34 cellular contexts compared by ENCODE assay signal in the genomic region with DNA sequence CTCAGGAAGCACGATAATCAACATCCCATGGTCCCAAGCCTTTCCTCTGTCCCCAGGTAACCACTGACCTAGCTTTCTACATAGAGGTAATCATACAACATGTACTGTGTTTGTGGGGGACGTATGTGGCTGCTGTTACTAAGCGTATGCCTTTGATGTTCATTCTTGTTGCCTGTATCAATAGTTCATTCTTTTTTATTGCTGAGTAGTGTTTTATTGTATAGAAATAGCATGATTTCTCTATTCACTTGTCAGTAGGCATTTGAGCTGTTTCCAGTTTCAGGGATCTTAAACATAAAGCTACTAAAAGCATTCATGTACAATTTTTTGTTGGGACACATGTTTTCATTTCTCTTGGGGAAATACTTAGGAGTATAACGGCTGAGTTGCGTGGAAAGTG.
A peak's percentile ranks its signal among the peaks of the same experiment; 100 is the strongest.
DNase-seq lines count a peak whose midpoint lies in the region; ATAC-seq, FAIRE-seq and TF ChIP-seq lines count a peak whose summit lies in the region.
"Had no signal": no experiment of that assay in that cellular context is flagged by ENCODE, and none has a peak within 500 bp of the region (broad histone marks: within the 10 kb centered on the region; RNA-seq: fewer than 3 reads in every experiment).

No MANE protein-coding gene starts in this region.

- H4K5ac ChIP-seq in IMR-90 (ENCODE audit: low read depth, low read length), result no peak overlapping the region

- no peak overlapping the region for H3K27ac ChIP-seq in HepG2 (ENCODE audit: extremely low read length, insufficient read depth, low read length)
- H3K27ac ChIP-seq in right lobe of liver, result no peak overlapping the region
- H3K27ac ChIP-seq in A549, result no peak overlapping the region
- no peak overlapping the region for H3K27ac ChIP-seq in IMR-90 (ENCODE audit: insufficient read depth, low read length)
- H3K27ac ChIP-seq in K562 (ENCODE audit: extremely low read depth, low read depth, low read length), result no peak overlapping the region
- H3K27ac ChIP-seq: 22Rv1; BLaER1; BLaER1 treated with 17β-estradiol and CSF1 and Interleukin-3, amounts not matched to agents 10 nM and 100 nM; C4-2B had no signal

- peaks cover 17% of the 10 kb centered on the region for H3K9me3 ChIP-seq in HepG2 (ENCODE audit: low read length)
- H3K9me3 ChIP-seq in right lobe of liver, result no peaks in the 10 kb centered on the region
- H3K9me3 ChIP-seq in A549, result no peaks in the 10 kb centered on the region
- peaks cover 2% of the 10 kb centered on the region; the same call in 1 of the 2 replicates for H3K9me3 ChIP-seq in IMR-90 (ENCODE audit: control insufficient read depth, insufficient read depth, low read length)
- H3K9me3 ChIP-seq in K562 (replicated peaks; ENCODE audit: control insufficient read depth, insufficient read depth, low read depth, low read length), result no peaks in the 10 kb centered on the region
- H3K9me3 ChIP-seq: BE2C, BLaER1, Caco-2 had no signal

- no peak overlapping the region for H2AK5ac ChIP-seq in IMR-90 (ENCODE audit: low read depth, low read length)

- H3K4me3 ChIP-seq in HepG2 (replicated peaks in 1 of 3; ENCODE audit: insufficient read depth in 1 of 3, low read depth in 2 of 3, low read length in 3 of 3), result no peak overlapping the region
- H3K4me3 ChIP-seq in right lobe of liver, result no peak overlapping the region
- no peak overlapping the region for H3K4me3 ChIP-seq in A549
- no peak overlapping the region for H3K4me3 ChIP-seq in IMR-90 (ENCODE audit: insufficient read depth, low read depth, low read length)
- H3K4me3 ChIP-seq in K562, result no peak overlapping the region
- H3K4me3 ChIP-seq: BLaER1; BLaER1 treated with 17β-estradiol and CSF1 and Interleukin-3, amounts not matched to agents 10 nM and 100 nM had no signal

- H3K79me2 ChIP-seq in HepG2 (ENCODE audit: insufficient read depth, low read length) (no peaks in the 10 kb centered on the region), K562 (ENCODE audit: control insufficient read depth, insufficient read depth, low read length) (no peaks in the 10 kb centered on the region)

- CTCF ChIA-PET in HepG2 (lab: Yijun Ruan, JAX; ENCODE audit: low intra/inter-chr PET ratio, low total read pairs), result no interaction called here
- CTCF ChIA-PET in A549 (lab: Yijun Ruan, JAX), result no interaction called here
- CTCF ChIA-PET in IMR-90 (lab: Yijun Ruan, JAX), result interaction anchor here (0.6 kb wide), 1 partner anchor 452 kb away, joined by 4 read pairs; no protein-coding TSS in a partner anchor
- CTCF ChIA-PET in K562 (lab: Yijun Ruan, JAX; ENCODE audit: low intra/inter-chr PET ratio), result no interaction called here

- H3K36me3 ChIP-seq in HepG2 (replicated peaks in 1 of 2; ENCODE audit: control insufficient read depth in 1 of 2, insufficient read depth in 2 of 2, low read length in 2 of 2) (no peaks in the 10 kb centered on the region), right lobe of liver (no peaks in the 10 kb centered on the region), IMR-90 (ENCODE audit: control insufficient read depth, insufficient read depth, low read length) (no peaks in the 10 kb centered on the region), K562 (ENCODE audit: control insufficient read depth, insufficient read depth, low read length) (no peaks in the 10 kb centered on the region)
- H3K36me3 ChIP-seq: BE2C; BLaER1; BLaER1 treated with 17β-estradiol and CSF1 and Interleukin-3, amounts not matched to agents 10 nM and 100 nM had no signal

- TF ChIP-seq RAD21 in HepG2 (CRISPR knock-in tag; IDR thresholded peaks at IDR 0.05) (no peak), A549 (conservative IDR thresholded peaks at IDR 0.05 in 1 of 2, IDR thresholded peaks at IDR 0.05 in 1 of 2) (no peak), IMR-90 (IDR thresholded peaks at IDR 0.05; ENCODE audit: low read length) (no peak), K562 (CRISPR knock-in tag; conservative IDR thresholded peaks at IDR 0.05 in 1 of 2, IDR thresholded peaks at IDR 0.05 in 1 of 2) (no peak)

- no peaks in the 10 kb centered on the region for H4K20me1 ChIP-seq in HepG2 (ENCODE audit: insufficient read depth, low read length)
- H4K20me1 ChIP-seq in IMR-90 (ENCODE audit: insufficient read depth, low read length), result no peaks in the 10 kb centered on the region
- no peaks in the 10 kb centered on the region for H4K20me1 ChIP-seq in K562 (replicated peaks; ENCODE audit: control insufficient read depth, insufficient read depth, low read length)
- H4K20me1 ChIP-seq: BLaER1; BLaER1 treated with 17β-estradiol and CSF1 and Interleukin-3, amounts not matched to agents 10 nM and 100 nM had no signal

- H4K91ac ChIP-seq in IMR-90 (ENCODE audit: insufficient read depth, low read depth, low read length), result no peak overlapping the region

- no peak overlapping the region for H2BK5ac ChIP-seq in IMR-90 (ENCODE audit: low read depth, low read length, poor library complexity, severe bottlenecking)

- DNase-seq in HepG2 (ENCODE audit: low spot score) (no peak), right lobe of liver (no peak), A549 (ENCODE audit: low read depth in 1 of 2, low spot score in 1 of 2) (no peak), IMR-90 (no peak), K562 (ENCODE audit: extremely low read depth in 1 of 4, low spot score in 3 of 4) (no peak), NCI-H748 treated with DMSO at 0.1 percent for 48 hours (lab: John Stamatoyannopoulos, UW) (no peak), frontal cortex (ENCODE audit: low spot score in 2 of 2) (no peak)
- DNase-seq: 8988T; ACHN; AML-193; BE2C; C1 segment of cervical spinal cord; Caco-2; Calu3; CD4-positive, alpha-beta memory T cell; CD4-positive, alpha-beta T cell; CD4-positive, CD25-positive, alpha-beta regulatory T cell; CD8-positive, alpha-beta memory T cell; CD8-positive, alpha-beta T cell; COR-L47; DMS 273 treated with DMSO at 0.1 percent for 48 hours; DMS153; DMS53; DMS79; DMS79 treated with DMSO at 0.1 percent for 48 hours; DND-41; EL had no signal

- BruUV-seq in HepG2 (replicated peaks; lab: Mats Ljungman, UMichigan) (no TSS peak), IMR-90 (replicated peaks; lab: Mats Ljungman, UMichigan) (no TSS peak), K562 (replicated peaks; lab: Mats Ljungman, UMichigan) (no TSS peak)

- no peak overlapping the region for H3K4ac ChIP-seq in IMR-90 (ENCODE audit: low read depth, low read length)

- dilution Hi-C loops in IMR-90 (cut with HindIII; ENCODE audit: low sequenced_read_pairs, unreplicated experiment), result no loop called here

- no peak overlapping the region for H4K8ac ChIP-seq in IMR-90 (ENCODE audit: low read depth in 2 of 2, low read length in 2 of 2)

- no peak overlapping the region for H2BK15ac ChIP-seq in IMR-90 (ENCODE audit: low read depth, low read length)

- H3K27me3 ChIP-seq in HepG2 (ENCODE audit: control insufficient read depth in 1 of 2, insufficient read depth in 2 of 2, low read length in 2 of 2) (no peaks in the 10 kb centered on the region), right lobe of liver (no peaks in the 10 kb centered on the region), IMR-90 (ENCODE audit: control insufficient read depth, insufficient read depth, low read length) (no peaks in the 10 kb centered on the region), K562 (ENCODE audit: control insufficient read depth in 2 of 2, insufficient read depth in 2 of 2, low read length in 2 of 2) (no peaks in the 10 kb centered on the region)
- H3K27me3 ChIP-seq: BE2C; BLaER1; BLaER1 treated with 17β-estradiol and CSF1 and Interleukin-3, amounts not matched to agents 10 nM and 100 nM had no signal

- H2AK9ac ChIP-seq in IMR-90 (replicated peaks; ENCODE audit: low read depth, low read length, poor library complexity), result no peak overlapping the region

- H3K9me1 ChIP-seq in IMR-90 (ENCODE audit: insufficient read depth, low read length), result no peaks in the 10 kb centered on the region
- H3K9me1 ChIP-seq in K562 (ENCODE audit: control insufficient read depth, insufficient read depth, low read length), result no peaks in the 10 kb centered on the region

- no peak for FAIRE-seq in HepG2 (lab: Jason Lieb, UNC)
- no peak for FAIRE-seq in A549 (lab: Jason Lieb, UNC)
- FAIRE-seq in K562 (lab: Jason Lieb, UNC), result peak; percentile 29
- FAIRE-seq in frontal cortex (lab: Jason Lieb, UNC), result no peak
- FAIRE-seq: A204.1, D721Med had no signal

- in situ Hi-C loops in HepG2 (cut with HindIII; ENCODE audit: extremely low pct_ligation_motif_present, low pct_unique_long_range_greater_than_20kb), result no loop called here
- in situ Hi-C loops in IMR-90 (cut with MboI; ENCODE audit: low sequenced_read_pairs), result no loop called here
- in situ Hi-C loops in K562 (cut with MboI), result no loop called here

- H3K14ac ChIP-seq in IMR-90 (replicated peaks; ENCODE audit: low read depth, low read length), result no peak overlapping the region

- no peak overlapping the region for H2BK20ac ChIP-seq in IMR-90 (ENCODE audit: low read depth, low read length)

- no peak for TF ChIP-seq POLR2A in HepG2 (IDR thresholded peaks at IDR 0.05; ENCODE audit: insufficient read depth in 1 of 2, low read depth in 2 of 2, low read length in 2 of 2)
- no peak for TF ChIP-seq POLR2A in right lobe of liver (IDR thresholded peaks at IDR 0.05)
- TF ChIP-seq POLR2A in A549 (IDR thresholded peaks at IDR 0.05; ENCODE audit: low read length), result no peak
- no peak for TF ChIP-seq POLR2A in IMR-90 (IDR thresholded peaks at IDR 0.05; ENCODE audit: low read depth, low read length)
- TF ChIP-seq POLR2A in K562 (conservative IDR thresholded peaks at IDR 0.05), result no peak

- H3K4me2 ChIP-seq in HepG2 (ENCODE audit: low read depth, low read length), result no peak overlapping the region
- H3K4me2 ChIP-seq in A549, result no peak overlapping the region
- H3K4me2 ChIP-seq in IMR-90 (ENCODE audit: low read depth, low read length), result no peak overlapping the region
- H3K4me2 ChIP-seq in K562 (ENCODE audit: insufficient read depth, low read length), result no peak overlapping the region
- H3K4me2 ChIP-seq: BLaER1; BLaER1 treated with 17β-estradiol and CSF1 and Interleukin-3, amounts not matched to agents 10 nM and 100 nM had no signal

- no peak overlapping the region for H2BK120ac ChIP-seq in IMR-90 (ENCODE audit: low read depth, low read length)

- POLR2A ChIA-PET in HepG2 (lab: Yijun Ruan, JAX) (no interaction called here), A549 (lab: Yijun Ruan, JAX) (no interaction called here), IMR-90 (lab: Charles Lee; ENCODE audit: unreplicated experiment) (interaction anchor here (0.6 kb wide), 1 partner anchor 1195 kb away, joined by 4 read pairs; no protein-coding TSS in a partner anchor), K562 (lab: Yijun Ruan, JAX) (no interaction called here)

- intact Hi-C loops in HepG2 (cut with micrococcal nuclease; ENCODE audit: unreplicated experiment) (no loop called here), right lobe of liver (cut with DNase I) (no loop called here), IMR-90 (cut with micrococcal nuclease) (no loop called here), K562 (cut with micrococcal nuclease) (no loop called here)

- no peak overlapping the region for H2AFZ ChIP-seq in HepG2 (ENCODE audit: low read length)
- H2AFZ ChIP-seq in IMR-90 (replicated peaks; ENCODE audit: low read length, poor library complexity), result no peak overlapping the region
- H2AFZ ChIP-seq in K562 (ENCODE audit: low read depth, low read length), result no peak overlapping the region

- no peaks in the 10 kb centered on the region for H3K4me1 ChIP-seq in HepG2 (ENCODE audit: insufficient read depth, low read length)
- H3K4me1 ChIP-seq in right lobe of liver, result no peaks in the 10 kb centered on the region
- H3K4me1 ChIP-seq in A549, result no peaks in the 10 kb centered on the region
- H3K4me1 ChIP-seq in IMR-90 (ENCODE audit: control insufficient read depth, insufficient read depth, low read length), result no peaks in the 10 kb centered on the region
- H3K4me1 ChIP-seq in K562 (replicated peaks in 1 of 2; ENCODE audit: control insufficient read depth in 2 of 2, insufficient read depth in 2 of 2, low read length in 2 of 2), result no peaks in the 10 kb centered on the region
- H3K4me1 ChIP-seq: BLaER1; BLaER1 treated with 17β-estradiol and CSF1 and Interleukin-3, amounts not matched to agents 10 nM and 100 nM; Caco-2 had no signal

- no peak for TF ChIP-seq EP300 in HepG2 (IDR thresholded peaks at IDR 0.05; ENCODE audit: low read depth in 2 of 2, low read length in 2 of 2)
- TF ChIP-seq EP300 in HepG2 (CRISPR knock-in tag; IDR thresholded peaks at IDR 0.05; ENCODE audit: borderline replicate concordance), result no peak
- TF ChIP-seq EP300 in A549 (IDR thresholded peaks at IDR 0.05), result no peak
- TF ChIP-seq EP300 in K562 (IDR thresholded peaks at IDR 0.05; ENCODE audit: low read length), result no peak

- no peak for ATAC-seq in HepG2
- no peak for ATAC-seq in right lobe of liver
- no peak for ATAC-seq in A549
- no peak for ATAC-seq in IMR-90 (ENCODE audit: low read depth)
- ATAC-seq in K562, result no peak
- no peak for ATAC-seq in GM19023 (IDR thresholded peaks at IDR 0.05; ENCODE audit: unreplicated experiment)
- ATAC-seq: CD8-positive, alpha-beta T cell had no signal

- no peak overlapping the region for H3K18ac ChIP-seq in IMR-90 (ENCODE audit: low read depth, low read length)

- no peaks in the 10 kb centered on the region for H3K79me1 ChIP-seq in IMR-90 (ENCODE audit: low read depth in 1 of 2, low read length in 2 of 2)

- H3K56ac ChIP-seq in IMR-90 (ENCODE audit: extremely low read depth, insufficient read depth, low read length), result no peak overlapping the region

- WGBS in HepG2 (ENCODE audit: low lambda C conversion rate), result 30% methylated on average over 5 of the region's 5 CpGs
- whole genome bisulfite sequencing in right lobe of liver (ENCODE audit: insufficient coverage, low coverage, low lambda C conversion rate, missing lambda C conversion rate), result 84% methylated on average over 5 of the region's 5 CpGs
- 29% methylated on average over 5 of the region's 5 CpGs for WGBS in A549 (ENCODE audit: missing lambda C conversion rate)
- WGBS in IMR-90 (ENCODE audit: extremely low coverage in 2 of 2, insufficient read length in 1 of 2), 2 experiments, result no CpG with 5 or more reads among the region's 5 CpGs
- 3% methylated on average over 5 of the region's 5 CpGs for WGBS in K562 (ENCODE audit: insufficient coverage, low coverage, missing lambda C conversion rate)

- H3K23ac ChIP-seq in IMR-90 (ENCODE audit: low read depth, low read length), result no peak overlapping the region

- TF ChIP-seq CTCF in HepG2 (CRISPR knock-in tag; IDR thresholded peaks at IDR 0.05), result no peak
- TF ChIP-seq CTCF in right lobe of liver (IDR thresholded peaks at IDR 0.05), result no peak
- no peak for TF ChIP-seq CTCF in A549 (IDR thresholded peaks at IDR 0.05)
- no peak for TF ChIP-seq CTCF in IMR-90 (conservative IDR thresholded peaks at IDR 0.05; ENCODE audit: low read depth, low read length)
- no peak for TF ChIP-seq CTCF in K562 (IDR thresholded peaks at IDR 0.05 in 2 of 3, conservative IDR thresholded peaks at IDR 0.05 in 1 of 3; ENCODE audit: insufficient read depth in 2 of 3, low read depth in 1 of 3, low read length in 3 of 3)

- H3K9ac ChIP-seq in HepG2 (ENCODE audit: insufficient read depth, low read depth, low read length) (no peak overlapping the region), IMR-90 (ENCODE audit: low read depth, low read length) (no peak overlapping the region), K562 (ENCODE audit: insufficient read depth in 1 of 2, low read depth in 2 of 2, low read length in 2 of 2) (no peak overlapping the region)
- H3K9ac ChIP-seq: BLaER1; BLaER1 treated with 17β-estradiol and CSF1 and Interleukin-3, amounts not matched to agents 10 nM and 100 nM had no signal
